Comparison of ENCODE assay signal across 8 cellular contexts in the genomic region with DNA sequence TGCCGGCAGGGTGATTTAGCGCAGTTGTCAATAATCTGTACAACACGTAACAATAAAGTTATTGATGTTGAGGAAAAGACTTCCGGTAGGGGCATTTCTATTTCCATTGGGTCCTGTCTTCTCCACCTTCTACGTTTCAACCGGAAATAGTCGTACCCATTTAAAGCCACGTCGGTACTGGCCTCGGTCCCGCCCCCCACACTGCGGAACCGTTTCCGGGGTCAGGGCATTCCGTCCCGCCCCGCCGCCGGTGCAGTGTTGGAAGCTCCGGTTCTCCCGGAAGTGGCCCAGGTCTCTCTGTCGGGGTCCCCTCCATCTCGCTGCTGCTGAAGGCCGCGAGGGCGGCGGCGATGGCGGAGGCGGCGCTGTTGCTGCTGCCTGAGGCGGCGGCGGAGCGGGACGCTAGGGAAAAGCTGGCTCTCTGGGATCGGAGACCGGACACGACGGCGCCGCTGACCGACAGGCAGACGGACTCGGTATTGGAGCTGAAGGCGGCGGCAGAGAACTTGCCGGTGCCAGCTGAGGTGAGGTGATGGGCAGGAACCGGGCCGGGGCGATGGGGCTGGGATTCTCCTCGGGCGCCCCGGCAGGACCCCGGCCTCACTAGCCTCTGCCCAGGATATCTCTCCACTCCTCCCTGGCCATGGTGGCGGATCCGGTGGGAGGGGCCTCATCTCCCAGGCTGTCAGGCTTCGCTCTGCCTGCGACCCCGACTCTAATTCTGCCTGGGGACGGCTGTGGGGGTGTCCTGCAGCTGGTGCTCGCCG. TPM values are rescaled to one million over a fixed set of nuclear protein-coding genes. Genes with fewer than 3 reads are reported as not detected.
A peak's percentile ranks its signal among the peaks of the same experiment; 100 is the strongest.
DNase-seq lines count a peak whose midpoint lies in the region; ATAC-seq and FAIRE-seq lines count a peak whose summit lies in the region.

A gene with protein sequence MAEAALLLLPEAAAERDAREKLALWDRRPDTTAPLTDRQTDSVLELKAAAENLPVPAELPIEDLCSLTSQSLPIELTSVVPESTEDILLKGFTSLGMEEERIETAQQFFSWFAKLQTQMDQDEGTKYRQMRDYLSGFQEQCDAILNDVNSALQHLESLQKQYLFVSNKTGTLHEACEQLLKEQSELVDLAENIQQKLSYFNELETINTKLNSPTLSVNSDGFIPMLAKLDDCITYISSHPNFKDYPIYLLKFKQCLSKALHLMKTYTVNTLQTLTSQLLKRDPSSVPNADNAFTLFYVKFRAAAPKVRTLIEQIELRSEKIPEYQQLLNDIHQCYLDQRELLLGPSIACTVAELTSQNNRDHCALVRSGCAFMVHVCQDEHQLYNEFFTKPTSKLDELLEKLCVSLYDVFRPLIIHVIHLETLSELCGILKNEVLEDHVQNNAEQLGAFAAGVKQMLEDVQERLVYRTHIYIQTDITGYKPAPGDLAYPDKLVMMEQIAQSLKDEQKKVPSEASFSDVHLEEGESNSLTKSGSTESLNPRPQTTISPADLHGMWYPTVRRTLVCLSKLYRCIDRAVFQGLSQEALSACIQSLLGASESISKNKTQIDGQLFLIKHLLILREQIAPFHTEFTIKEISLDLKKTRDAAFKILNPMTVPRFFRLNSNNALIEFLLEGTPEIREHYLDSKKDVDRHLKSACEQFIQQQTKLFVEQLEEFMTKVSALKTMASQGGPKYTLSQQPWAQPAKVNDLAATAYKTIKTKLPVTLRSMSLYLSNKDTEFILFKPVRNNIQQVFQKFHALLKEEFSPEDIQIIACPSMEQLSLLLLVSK (plus strand): TSS at position 253 of the 767 bp plus-strand sequence. CDS start 98 bp downstream, at position 351.

- peak; percentile 96 for FAIRE-seq in islet of Langerhans (lab: Jason Lieb, UNC)

- DNase-seq in AG20443 (ENCODE audit: low spot score) = peak; percentile 97
- DNase-seq in NCI-H460 (ENCODE audit: extremely low read depth, low read depth) = peak; percentile 91
- peak; percentile 94 for DNase-seq in activated CD4-positive, CD25-positive, alpha-beta regulatory T cell treated with anti-CD3 and anti-CD28 coated beads, Interleukin-2, amount 50 U/mL, for 72 hours
- peak; percentile 70 to 90 for DNase-seq in cerebellar nuclear complex (lab: John Stamatoyannopoulos, UW)
- peak; percentile 94 for DNase-seq in stimulated activated CD4-positive, alpha-beta T cell treated with anti-CD3 and anti-CD28 coated beads, Interleukin-12 subunit alpha, Interleukin-12 subunit beta, amount 100 ng/mL, for 4 hours

- ATAC-seq in GM19043 (IDR thresholded peaks at IDR 0.05; ENCODE audit: low read depth, unreplicated experiment) (peak; percentile 94), HG03378 (IDR thresholded peaks at IDR 0.05; ENCODE audit: unreplicated experiment) (peak; percentile 91)

RNA-seq across cellular contexts. Expression of the gene that starts here (rescaled TPM):
- 17.3 and 19.8 TPM in 2 replicates for total RNA-seq in NCI-H460 (2014; rRNA removed; shearing (Covaris generic))
- 14.4 and 18.2 TPM in 2 replicates for polyA plus RNA-seq in NCI-H460 (2014; cell fraction: nucleus; rRNA removed)

Comparison
In these comparisons a context has a peak if more than half of its experiments do, and no peak if none do; other contexts are left out.
1. Peak in every context shown above with its lines: DNase-seq and ATAC-seq.